ENCODE assay signal across 1 cellular context in genomic region chr11:78037056-78037455, GRCh38.
TF ChIP-seq lines count a peak whose summit lies in the region.

No MANE protein-coding gene starts in this region.

TF ChIP-seq in HepG2, 621 proteins besides CTCF, POLR2A, EP300 and RAD21 (continued from another document and continues in another):
- peak; percentile 65 for TF ChIP-seq HMG20B (CRISPR knock-in tag; conservative IDR thresholded peaks at IDR 0.05)
- TF ChIP-seq ZNF430 (CRISPR knock-in tag; IDR thresholded peaks at IDR 0.05), result no peak
- no peak for TF ChIP-seq ZNF260 (CRISPR knock-in tag; IDR thresholded peaks at IDR 0.05; ENCODE audit: borderline replicate concordance, low read depth)
- TF ChIP-seq ETV5 (CRISPR knock-in tag; IDR thresholded peaks at IDR 0.05; ENCODE audit: borderline replicate concordance), result no peak
- 0 out of 2 replicates have a peak, but pooled peaks have one; percentile 11 for TF ChIP-seq RXRA (CRISPR knock-in tag; IDR thresholded peaks at IDR 0.05)
- no peak for TF ChIP-seq ZBTB42 (CRISPR knock-in tag; IDR thresholded peaks at IDR 0.05)
- no peak for TF ChIP-seq SALL2 (CRISPR knock-in tag; IDR thresholded peaks at IDR 0.05)
- no peak for TF ChIP-seq ZNF790 (CRISPR knock-in tag; IDR thresholded peaks at IDR 0.05; ENCODE audit: borderline replicate concordance)
- TF ChIP-seq TIGD3 (CRISPR knock-in tag; IDR thresholded peaks at IDR 0.05; ENCODE audit: borderline replicate concordance), result no peak
- no peak for TF ChIP-seq ZNF350 (CRISPR knock-in tag; IDR thresholded peaks at IDR 0.05; ENCODE audit: borderline replicate concordance, low read depth)
- TF ChIP-seq SATB2 (CRISPR knock-in tag; IDR thresholded peaks at IDR 0.05), result no peak
- TF ChIP-seq FOXA3 (CRISPR knock-in tag; IDR thresholded peaks at IDR 0.05), result no peak
- 0 out of 2 replicates have a peak, but pooled peaks have one; percentile 4 for TF ChIP-seq ZNF547 (CRISPR knock-in tag; IDR thresholded peaks at IDR 0.05)
- 0 out of 2 replicates have a peak, but pooled peaks have one; percentile 69 for TF ChIP-seq MLX (CRISPR knock-in tag; IDR thresholded peaks at IDR 0.05)
- TF ChIP-seq MZF1 (CRISPR knock-in tag; IDR thresholded peaks at IDR 0.05; ENCODE audit: borderline replicate concordance), result no peak
- no peak for TF ChIP-seq ZNF580 (CRISPR knock-in tag; IDR thresholded peaks at IDR 0.05; ENCODE audit: borderline replicate concordance, low read depth)
- TF ChIP-seq ZNF280B (CRISPR knock-in tag; IDR thresholded peaks at IDR 0.05; ENCODE audit: borderline replicate concordance), result no peak
- TF ChIP-seq MATR3 (CRISPR knock-in tag; IDR thresholded peaks at IDR 0.05), result no peak
- no peak for TF ChIP-seq HMG20A (CRISPR knock-in tag; IDR thresholded peaks at IDR 0.05; ENCODE audit: borderline replicate concordance)
- TF ChIP-seq FOSL2 (CRISPR knock-in tag; IDR thresholded peaks at IDR 0.05), result peak; percentile 37
- no peak for TF ChIP-seq HOMEZ (CRISPR knock-in tag; IDR thresholded peaks at IDR 0.05; ENCODE audit: low read depth)
- peak; percentile 32; the same call in 1 of the 2 replicates for TF ChIP-seq PHF21A (CRISPR knock-in tag; IDR thresholded peaks at IDR 0.05)
- TF ChIP-seq ARNT (IDR thresholded peaks at IDR 0.05), result no peak
- no peak for TF ChIP-seq TFDP2 (CRISPR knock-in tag; IDR thresholded peaks at IDR 0.05)
- peak; percentile 42; the same call in 1 of the 2 replicates for TF ChIP-seq ELF3 (CRISPR knock-in tag; IDR thresholded peaks at IDR 0.05)
- no peak for TF ChIP-seq SOX13 (IDR thresholded peaks at IDR 0.05)
- TF ChIP-seq SOX13 (CRISPR knock-in tag; conservative IDR thresholded peaks at IDR 0.05 in 1 of 2, IDR thresholded peaks at IDR 0.05 in 1 of 2), result peak in 1 of 2 experiments; percentile 19; a peak in 1 of 4 replicates
- 0 out of 2 replicates have a peak, but pooled peaks have one; percentile 33 for TF ChIP-seq UBTF (CRISPR knock-in tag; IDR thresholded peaks at IDR 0.05)
- no peak for TF ChIP-seq DMAP1 (CRISPR knock-in tag; IDR thresholded peaks at IDR 0.05)
- TF ChIP-seq MEIS1 (CRISPR knock-in tag; IDR thresholded peaks at IDR 0.05; ENCODE audit: borderline replicate concordance), result no peak
- no peak for TF ChIP-seq XBP1 (CRISPR knock-in tag; IDR thresholded peaks at IDR 0.05)
- TF ChIP-seq ZNF564 (CRISPR knock-in tag; IDR thresholded peaks at IDR 0.05), result no peak
- TF ChIP-seq THAP7 (CRISPR knock-in tag; IDR thresholded peaks at IDR 0.05), result no peak
- no peak for TF ChIP-seq GPBP1L1 (CRISPR knock-in tag; IDR thresholded peaks at IDR 0.05)
- peak; percentile 54; the same call in 1 of the 2 replicates for TF ChIP-seq ZFP91 (CRISPR knock-in tag; IDR thresholded peaks at IDR 0.05; ENCODE audit: borderline replicate concordance)
- no peak for TF ChIP-seq ZNF333 (CRISPR knock-in tag; IDR thresholded peaks at IDR 0.05; ENCODE audit: borderline replicate concordance)
- no peak for TF ChIP-seq DMTF1 (CRISPR knock-in tag; IDR thresholded peaks at IDR 0.05)
- TF ChIP-seq TBL1XR1 (IDR thresholded peaks at IDR 0.05; ENCODE audit: borderline replicate concordance, low read length, partially characterized antibody), result no peak
- no peak for TF ChIP-seq ZNF616 (CRISPR knock-in tag; IDR thresholded peaks at IDR 0.05; ENCODE audit: low read depth)
- TF ChIP-seq ZMYM3 (CRISPR knock-in tag; IDR thresholded peaks at IDR 0.05), result peak; percentile 31; the same call in 1 of the 2 replicates
- no peak for TF ChIP-seq ZNF17 (CRISPR knock-in tag; IDR thresholded peaks at IDR 0.05)
- no peak for TF ChIP-seq TERF1 (CRISPR knock-in tag; IDR thresholded peaks at IDR 0.05)
- TF ChIP-seq GLI4 (CRISPR knock-in tag; IDR thresholded peaks at IDR 0.05; ENCODE audit: borderline replicate concordance), result no peak
- no peak for TF ChIP-seq HNRNPK (IDR thresholded peaks at IDR 0.05; ENCODE audit: low read depth, low read length, poor library complexity, severe bottlenecking)
- no peak for TF ChIP-seq ZNF12 (CRISPR knock-in tag; IDR thresholded peaks at IDR 0.05)
- TF ChIP-seq RARA (CRISPR knock-in tag; IDR thresholded peaks at IDR 0.05), result peak; percentile 37; the same call in 1 of the 2 replicates
- no peak for TF ChIP-seq ZNF24 (IDR thresholded peaks at IDR 0.05)
- TF ChIP-seq HDAC2 (CRISPR knock-in tag; IDR thresholded peaks at IDR 0.05), result 0 out of 2 replicates have a peak, but pooled peaks have one; percentile 29
- TF ChIP-seq AHR (CRISPR knock-in tag; IDR thresholded peaks at IDR 0.05), result no peak
- TF ChIP-seq ATM (IDR thresholded peaks at IDR 0.05; ENCODE audit: borderline replicate concordance), result no peak
- no peak for TF ChIP-seq TBX3 (IDR thresholded peaks at IDR 0.05; ENCODE audit: borderline replicate concordance)
- TF ChIP-seq NR2F6 (IDR thresholded peaks at IDR 0.05), result no peak
- peak; percentile 34; the same call in 1 of the 2 replicates for TF ChIP-seq NR2F6 (CRISPR knock-in tag; IDR thresholded peaks at IDR 0.05)
- no peak for TF ChIP-seq ZNF251 (CRISPR knock-in tag; IDR thresholded peaks at IDR 0.05)
- no peak for TF ChIP-seq GZF1 (CRISPR knock-in tag; IDR thresholded peaks at IDR 0.05)
- TF ChIP-seq ZFP82 (CRISPR knock-in tag; IDR thresholded peaks at IDR 0.05; ENCODE audit: borderline replicate concordance), result no peak
